In the genomic region with DNA sequence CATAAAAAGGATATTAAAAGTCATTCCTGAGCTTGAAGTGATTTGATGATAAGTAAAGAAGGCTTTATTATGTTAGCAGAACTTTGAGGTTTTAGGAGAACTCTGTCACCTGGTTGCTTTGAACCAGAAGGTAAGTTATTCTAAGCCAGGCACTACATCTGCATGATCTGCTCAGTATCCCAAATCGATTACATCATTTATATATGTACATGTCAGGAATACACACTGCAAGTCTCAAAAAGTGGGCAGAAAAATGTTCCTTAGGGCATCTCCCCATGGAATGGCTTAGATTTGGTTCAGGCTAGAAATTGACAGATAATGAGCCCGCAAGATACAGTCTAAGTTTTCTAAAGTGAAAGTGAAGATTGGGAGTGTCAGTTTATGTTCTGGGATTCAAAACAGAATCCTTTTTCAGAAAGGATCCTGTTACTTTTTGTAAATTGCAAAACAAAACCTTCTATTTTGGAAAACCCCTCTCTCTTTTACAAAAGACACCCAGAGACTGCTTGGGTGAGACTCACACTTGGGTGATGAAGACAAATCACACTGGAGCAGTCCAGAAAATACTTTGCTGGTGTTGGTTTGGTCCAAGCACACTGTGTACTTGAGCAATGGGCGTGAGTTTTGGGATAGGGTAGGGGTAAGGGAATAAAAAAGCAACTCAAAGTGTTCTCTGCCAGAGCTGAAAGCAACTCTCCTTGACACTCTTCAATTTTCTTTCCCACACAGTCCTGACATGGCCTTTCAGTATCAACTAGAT, we compare ENCODE assay signal across 2 cellular contexts.
TF ChIP-seq lines count a peak whose summit lies in the region.

No MANE protein-coding gene starts in this region.

TF ChIP-seq in IMR-90, 13 proteins besides CTCF, POLR2A, EP300 and RAD21 (continued from another document):
- TF ChIP-seq ELK1 (IDR thresholded peaks at IDR 0.05; ENCODE audit: borderline replicate concordance, low read depth, low read length) (no peak), SMC3 (IDR thresholded peaks at IDR 0.05; ENCODE audit: low read depth, low read length) (no peak)
- TF ChIP-seq, protein P1, sequence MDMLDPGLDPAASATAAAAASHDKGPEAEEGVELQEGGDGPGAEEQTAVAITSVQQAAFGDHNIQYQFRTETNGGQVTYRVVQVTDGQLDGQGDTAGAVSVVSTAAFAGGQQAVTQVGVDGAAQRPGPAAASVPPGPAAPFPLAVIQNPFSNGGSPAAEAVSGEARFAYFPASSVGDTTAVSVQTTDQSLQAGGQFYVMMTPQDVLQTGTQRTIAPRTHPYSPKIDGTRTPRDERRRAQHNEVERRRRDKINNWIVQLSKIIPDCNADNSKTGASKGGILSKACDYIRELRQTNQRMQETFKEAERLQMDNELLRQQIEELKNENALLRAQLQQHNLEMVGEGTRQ (IDR thresholded peaks at IDR 0.05; ENCODE audit: low read depth, low read length), result no peak

TF ChIP-seq in SK-N-SH, 30 proteins besides CTCF, POLR2A, EP300 and RAD21 (continued from another document):
- TF ChIP-seq FOSL2 (IDR thresholded peaks at IDR 0.05; ENCODE audit: borderline replicate concordance, low read depth) (no peak), TCF12 (IDR thresholded peaks at IDR 0.05) (no peak), SIN3A (IDR thresholded peaks at IDR 0.05; ENCODE audit: borderline replicate concordance, low read depth, low read length) (no peak), NFIC (IDR thresholded peaks at IDR 0.05; ENCODE audit: borderline replicate concordance) (no peak)
- TF ChIP-seq, protein P2, sequence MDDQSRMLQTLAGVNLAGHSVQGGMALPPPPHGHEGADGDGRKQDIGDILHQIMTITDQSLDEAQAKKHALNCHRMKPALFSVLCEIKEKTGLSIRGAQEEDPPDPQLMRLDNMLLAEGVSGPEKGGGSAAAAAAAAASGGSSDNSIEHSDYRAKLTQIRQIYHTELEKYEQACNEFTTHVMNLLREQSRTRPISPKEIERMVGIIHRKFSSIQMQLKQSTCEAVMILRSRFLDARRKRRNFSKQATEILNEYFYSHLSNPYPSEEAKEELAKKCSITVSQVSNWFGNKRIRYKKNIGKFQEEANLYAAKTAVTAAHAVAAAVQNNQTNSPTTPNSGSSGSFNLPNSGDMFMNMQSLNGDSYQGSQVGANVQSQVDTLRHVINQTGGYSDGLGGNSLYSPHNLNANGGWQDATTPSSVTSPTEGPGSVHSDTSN (IDR thresholded peaks at IDR 0.05), result no peak
